In genomic region chr10:100355069-100355468, GRCh38 we compare ENCODE assay signal across 19 cellular contexts. TPM values are rescaled to one million over a fixed set of nuclear protein-coding genes. Genes with fewer than 3 reads are reported as not detected.
"Had no signal": no experiment of that assay in that cellular context is flagged by ENCODE, and none has a peak within 500 bp of the region (broad histone marks: within the 10 kb centered on the region; RNA-seq: fewer than 3 reads in every experiment).

No MANE protein-coding gene starts in this region.

- DNase-seq: activated CD4-positive, alpha-beta T cell treated with anti-CD3 and anti-CD28 coated beads, Interleukin-2, amount 10 ng/mL, durations not matched to agents 7 days and 5 days; activated CD8-positive, alpha-beta memory T cell treated with anti-CD3 and anti-CD28 coated beads for 24 hours; activated naive CD4-positive, alpha-beta T cell treated with anti-CD3 and anti-CD28 coated beads, Interleukin-2, amount 50 U/mL, for 16 hours; dorsolateral prefrontal cortex; immature natural killer cell; natural killer cell; psoas muscle; stimulated activated CD4-positive, alpha-beta T cell treated with anti-CD3 and anti-CD28 coated beads, Interleukin-2, amount 100 ng/mL, for 48 hours; stimulated activated CD8-positive, alpha-beta memory T cell treated with anti-CD3 and anti-CD28 coated beads, Interleukin-4, amount 100 ng/mL, for 48 hours; T-helper 9 cell; testis; WERI-Rb-1 had no signal

- H3K27me3 ChIP-seq: breast epithelium, dorsolateral prefrontal cortex, testis had no signal

- H3K27ac Mint-ChIP-seq: activated CD4-positive, alpha-beta T cell treated with anti-CD3 and anti-CD28 coated beads, Interleukin-2, amount 10 ng/mL, durations not matched to agents 7 days and 5 days; immature natural killer cell; natural killer cell; stimulated activated naive CD8-positive, alpha-beta T cell treated with anti-CD3 and anti-CD28 coated beads, Interleukin-15, Interleukin-2, amounts not matched to agents 100 ng/mL and 50 ng/mL, for 24 hours had no signal

- H3K36me3 Mint-ChIP-seq: natural killer cell had no signal

- H3K27me3 Mint-ChIP-seq: activated CD4-positive, alpha-beta T cell treated with anti-CD3 and anti-CD28 coated beads, Interleukin-2, amount 10 ng/mL, durations not matched to agents 7 days and 5 days; stimulated activated naive CD8-positive, alpha-beta T cell treated with anti-CD3 and anti-CD28 coated beads, Interleukin-15, Interleukin-2, amounts not matched to agents 100 ng/mL and 50 ng/mL, for 24 hours had no signal

- ATAC-seq: natural killer cell, psoas muscle, sciatic nerve had no signal

- H3K36me3 ChIP-seq: breast epithelium had no signal

- H3K9me3 ChIP-seq: breast epithelium, esophagus muscularis mucosa, psoas muscle, testis had no signal

- H3K4me3 ChIP-seq: breast epithelium, dorsolateral prefrontal cortex, esophagus muscularis mucosa, psoas muscle, testis had no signal

- H3K9me3 Mint-ChIP-seq: activated CD4-positive, alpha-beta T cell treated with anti-CD3 and anti-CD28 coated beads, Interleukin-2, amount 10 ng/mL, durations not matched to agents 7 days and 5 days; immature natural killer cell; natural killer cell; stimulated activated naive CD8-positive, alpha-beta T cell treated with anti-CD3 and anti-CD28 coated beads, Interleukin-15, Interleukin-2, amounts not matched to agents 100 ng/mL and 50 ng/mL, for 24 hours had no signal

- H3K4me3 Mint-ChIP-seq: activated CD4-positive, alpha-beta T cell treated with anti-CD3 and anti-CD28 coated beads, Interleukin-2, amount 10 ng/mL, durations not matched to agents 7 days and 5 days; immature natural killer cell; natural killer cell; stimulated activated naive CD8-positive, alpha-beta T cell treated with anti-CD3 and anti-CD28 coated beads, Interleukin-15, Interleukin-2, amounts not matched to agents 100 ng/mL and 50 ng/mL, for 24 hours had no signal

RNA-seq across cellular contexts. Expression of gene PKD2L1, which starts 25.0 kb away (rescaled TPM):
- total RNA-seq: activated CD4-positive, alpha-beta T cell treated with anti-CD3 and anti-CD28 coated beads, Interleukin-2, amount 10 ng/mL, durations not matched to agents 7 days and 5 days; esophagus muscularis mucosa; fibroblast of villous mesenchyme; lung microvascular endothelial cell; mucosa of gallbladder; natural killer cell; psoas muscle; sciatic nerve had no signal
- polyA plus RNA-seq: immature natural killer cell, psoas muscle had no signal
